In genomic region chr10:121078672-121079102, GRCh38 we compare ENCODE assay signal across 20 cellular contexts.
DNase-seq lines count a peak whose midpoint lies in the region; ATAC-seq, FAIRE-seq and TF ChIP-seq lines count a peak whose summit lies in the region.
"Had no signal": no experiment of that assay in that cellular context is flagged by ENCODE, and none has a peak within 500 bp of the region (broad histone marks: within the 10 kb centered on the region; RNA-seq: fewer than 3 reads in every experiment).

No MANE protein-coding gene starts in this region.

- H2AFZ ChIP-seq in keratinocyte (ENCODE audit: control insufficient read depth, low read length) (peak overlapping the region; percentile 20), trophoblast cell (ENCODE audit: insufficient read depth, low read length, poor library complexity) (no peak overlapping the region)

- peak overlapping the region; percentile 69 for H3K4me2 ChIP-seq in keratinocyte (ENCODE audit: control insufficient read depth, extremely low read depth, insufficient read depth, low read depth, low read length)
- H3K4me2 ChIP-seq in trophoblast cell (ENCODE audit: low read length) = no peak overlapping the region
- H3K4me2 ChIP-seq: KMS-11 had no signal

- no peak overlapping the region for H4K8ac ChIP-seq in trophoblast cell (ENCODE audit: low read depth, low read length)

- H3K4me3 ChIP-seq in keratinocyte (ENCODE audit: control insufficient read depth in 2 of 3, extremely low read depth in 1 of 3, insufficient read depth in 2 of 3, low read depth in 1 of 3, low read length in 3 of 3) = peak overlapping the region in 2 of 3 experiments; percentile 1 to 23
- H3K4me3 ChIP-seq in trophoblast cell (ENCODE audit: low read depth, low read length) = no peak overlapping the region
- H3K4me3 ChIP-seq: cardiac muscle cell, psoas muscle had no signal

- no peak overlapping the region for H3K4ac ChIP-seq in trophoblast cell (ENCODE audit: low read depth, low read length)

- no peaks in the 10 kb centered on the region for H3K79me2 ChIP-seq in keratinocyte (ENCODE audit: control insufficient read depth, insufficient read depth, low read length)
- no peaks in the 10 kb centered on the region for H3K79me2 ChIP-seq in trophoblast cell (ENCODE audit: control insufficient read depth, insufficient read depth, low read length, poor library complexity)

- no peak overlapping the region for H3K18ac ChIP-seq in trophoblast cell (ENCODE audit: low read length)

- no peak overlapping the region for H2BK5ac ChIP-seq in trophoblast cell (ENCODE audit: low read depth, low read length, poor library complexity)

- dilution Hi-C loops in keratinocyte (cut with MboI; ENCODE audit: extremely low pct_ligation_motif_present, low sequenced_read_pairs) = no loop called here

- peak overlapping the region; percentile 65 for H3K9ac ChIP-seq in keratinocyte (ENCODE audit: control insufficient read depth, extremely low read depth, insufficient read depth, low read length)
- H3K9ac ChIP-seq in trophoblast cell (ENCODE audit: low read length) = no peak overlapping the region
- H3K9ac ChIP-seq: KMS-11 had no signal

- WGBS in trophoblast cell (ENCODE audit: extremely low coverage, insufficient coverage, insufficient read length) = no CpG with 5 or more reads among the region's 8 CpGs

- no peak overlapping the region for H3K23ac ChIP-seq in trophoblast cell (ENCODE audit: low read length)

- H3K14ac ChIP-seq in trophoblast cell (ENCODE audit: low read length) = no peak overlapping the region

- H3K36me3 ChIP-seq in keratinocyte (ENCODE audit: control insufficient read depth in 2 of 2, extremely low read depth in 1 of 2, insufficient read depth in 2 of 2, low read length in 2 of 2) (no peaks in the 10 kb centered on the region), trophoblast cell (ENCODE audit: control insufficient read depth in 1 of 2, insufficient read depth in 2 of 2, low read length in 2 of 2) (no peaks in the 10 kb centered on the region)
- H3K36me3 ChIP-seq: cardiac muscle cell had no signal

- no peak overlapping the region for H2BK12ac ChIP-seq in trophoblast cell (ENCODE audit: low read length)

- no peaks in the 10 kb centered on the region for H3K9me1 ChIP-seq in keratinocyte (ENCODE audit: control insufficient read depth, extremely low read depth, insufficient read depth, low read length)

- peak overlapping the region; percentile 86 for H3K27ac ChIP-seq in keratinocyte (ENCODE audit: control insufficient read depth, insufficient read depth, low read length)
- H3K27ac ChIP-seq in trophoblast cell (ENCODE audit: low read depth, low read length) = peak overlapping the region; percentile 48
- H3K27ac ChIP-seq: cardiac muscle cell, KMS-11, psoas muscle had no signal

- H4K20me1 ChIP-seq in keratinocyte (ENCODE audit: control insufficient read depth, extremely low read depth, insufficient read depth, low read length) = no peaks in the 10 kb centered on the region

- no peaks in the 10 kb centered on the region for H3K9me3 ChIP-seq in keratinocyte (ENCODE audit: control insufficient read depth, low read depth, low read length)
- no peaks in the 10 kb centered on the region for H3K9me3 ChIP-seq in trophoblast cell (ENCODE audit: insufficient read depth, low read depth, low read length)
- H3K9me3 ChIP-seq: psoas muscle had no signal

- H3K27me3 ChIP-seq in keratinocyte (ENCODE audit: control insufficient read depth, extremely low read depth, insufficient read depth, low read length) = no peaks in the 10 kb centered on the region
- H3K27me3 ChIP-seq in trophoblast cell (ENCODE audit: insufficient read depth, low read length) = no peaks in the 10 kb centered on the region
- H3K27me3 ChIP-seq: cardiac muscle cell had no signal

- no peak overlapping the region for H2BK120ac ChIP-seq in trophoblast cell (ENCODE audit: insufficient read depth, low read length, poor library complexity)

- H3K79me1 ChIP-seq in trophoblast cell (ENCODE audit: low read length) = peaks cover 8% of the 10 kb centered on the region

- DNase-seq in Daoy (ENCODE audit: low read depth) (peak; percentile 45), RPMI7951 (ENCODE audit: low read depth) (peak; percentile 66), keratinocyte (ENCODE audit: low read depth, low spot score) (peak; percentile 100), trophoblast cell (peak; percentile 95 to 97), NCI-H1694 treated with DMSO at 0.1 percent for 48 hours (lab: John Stamatoyannopoulos, UW) (no peak), AG08396 (ENCODE audit: low spot score) (no peak), middle frontal gyrus (ENCODE audit: extremely low spot score, low spot score) (no peak)
- DNase-seq: activated CD4-positive, alpha-beta T cell treated with anti-CD3 and anti-CD28 coated beads for 1 hour; activated CD8-positive, alpha-beta memory T cell treated with anti-CD3 and anti-CD28 coated beads, Interleukin-2, amount 50 U/mL, for 48 hours; effector memory CD4-positive, alpha-beta T cell; foreskin melanocyte; NCI-H1436 treated with DMSO at 0.1 percent for 48 hours; NCI-H748 treated with DMSO at 0.1 percent for 48 hours; psoas muscle; T-helper 17 cell had no signal

- peak; percentile 100 for FAIRE-seq in keratinocyte (lab: Jason Lieb, UNC)

- H3K4me1 ChIP-seq in keratinocyte (ENCODE audit: control insufficient read depth, extremely low read depth, insufficient read depth, low read length) = peaks cover 41% of the 10 kb centered on the region
- peaks cover 24 to 32% of the 10 kb centered on the region in 2 experiments for H3K4me1 ChIP-seq in trophoblast cell (ENCODE audit: control insufficient read depth in 1 of 2, insufficient read depth in 2 of 2, low read length in 2 of 2)
- H3K4me1 ChIP-seq: psoas muscle had no signal

- no peak for TF ChIP-seq CTCF in keratinocyte (optimal IDR thresholded peaks at IDR 0.05 in 1 of 3, IDR thresholded peaks at IDR 0.05 in 1 of 3, conservative IDR thresholded peaks at IDR 0.05 in 1 of 3; ENCODE audit: extremely low read depth in 1 of 3, insufficient read depth in 2 of 3, low read length in 3 of 3)

- H4K12ac ChIP-seq in trophoblast cell (ENCODE audit: low read depth, low read length) = no peak overlapping the region

- ATAC-seq in HG02884 (IDR thresholded peaks at IDR 0.05; ENCODE audit: unreplicated experiment) = no peak
- ATAC-seq: activated naive CD4-positive, alpha-beta T cell treated with anti-CD3 and anti-CD28 coated beads, Interleukin-2, amount 50 U/mL, for 72 hours; psoas muscle; Right ventricle myocardium inferior; T-helper 17 cell had no signal

- no peak overlapping the region for H4K91ac ChIP-seq in trophoblast cell (ENCODE audit: low read depth, low read length)

- no peak overlapping the region for H2AK5ac ChIP-seq in trophoblast cell (ENCODE audit: low read length)

Comparison
In these comparisons a context has a peak if more than half of its experiments do, and no peak if none do; other contexts are left out.
1. DNase-seq: peak in Daoy (single experiment), RPMI7951 (single experiment), keratinocyte (single experiment) and trophoblast cell (2 of 2); none in NCI-H1694 treated with DMSO at 0.1 percent for 48 hours (single experiment), AG08396 (single experiment) and middle frontal gyrus (single experiment).